14 cellular contexts compared by ENCODE assay signal in the genomic region with DNA sequence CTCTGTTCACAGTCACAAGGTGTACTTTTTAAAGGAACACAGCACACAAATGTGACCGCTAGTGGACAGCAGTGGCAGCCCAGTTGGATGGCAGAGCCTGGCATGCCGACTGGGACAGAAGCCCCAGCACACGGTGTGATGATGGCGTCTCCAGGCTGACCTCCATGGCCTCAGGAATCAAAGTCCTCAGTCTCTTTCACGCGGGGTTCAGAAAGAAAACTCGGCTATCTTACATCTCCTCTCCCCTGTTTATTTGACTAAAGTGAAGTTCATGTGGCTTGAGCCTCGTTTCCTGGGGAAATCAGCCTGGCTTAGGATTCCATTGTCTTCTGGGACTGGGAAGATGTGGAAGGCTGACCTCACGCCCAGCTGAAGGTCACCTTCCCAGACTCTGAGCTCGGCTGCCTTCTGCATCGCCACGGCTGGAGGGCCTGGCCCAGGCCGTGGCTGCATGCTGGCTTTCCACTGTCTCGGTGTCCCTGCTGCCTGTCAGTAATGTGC. TPM values are rescaled to one million over a fixed set of nuclear protein-coding genes. Genes with fewer than 3 reads are reported as not detected.
DNase-seq lines count a peak whose midpoint lies in the region; ATAC-seq, FAIRE-seq and TF ChIP-seq lines count a peak whose summit lies in the region.
"Had no signal": no experiment of that assay in that cellular context is flagged by ENCODE, and none has a peak within 500 bp of the region (broad histone marks: within the 10 kb centered on the region; RNA-seq: fewer than 3 reads in every experiment).

No MANE protein-coding gene starts in this region.

- H3K27ac ChIP-seq in endothelial cell of umbilical vein (ENCODE audit: insufficient read depth, low read depth, low read length) (peak overlapping the region; percentile 90), substantia nigra (ENCODE audit: low read depth, low read length, poor library complexity, severe bottlenecking) (peak overlapping the region; percentile 78)

- no peak overlapping the region for H2AFZ ChIP-seq in endothelial cell of umbilical vein (ENCODE audit: low read depth, low read length)

- in situ Hi-C loops in SK-MEL-5 (cut with HindIII; ENCODE audit: low pct_unique_long_range_greater_than_20kb, low sequenced_read_pairs), result no loop called here

- dilution Hi-C loops in endothelial cell of umbilical vein (cut with MboI; ENCODE audit: extremely low pct_ligation_motif_present, low sequenced_read_pairs), result no loop called here

- H4K20me1 ChIP-seq in endothelial cell of umbilical vein (replicated peaks; ENCODE audit: control insufficient read depth, extremely low read depth, insufficient read depth, low read length), result no peaks in the 10 kb centered on the region

- H3K9ac ChIP-seq in endothelial cell of umbilical vein (replicated peaks; ENCODE audit: extremely low read depth, insufficient read depth, low read length), result peak overlapping the region; percentile 60

- no peaks in the 10 kb centered on the region for H3K9me3 ChIP-seq in endothelial cell of umbilical vein (replicated peaks; ENCODE audit: control insufficient read depth, insufficient read depth, low read length)

- intact Hi-C loops in endothelial cell of umbilical vein (cut with micrococcal nuclease), result loop anchor here (1.0 to 2.0 kb wide), 4 partner anchors 12 to 71 kb away; partner anchors contain the start of gene ASAP2

- no peaks in the 10 kb centered on the region for H3K27me3 ChIP-seq in endothelial cell of umbilical vein (ENCODE audit: control insufficient read depth in 2 of 2, insufficient read depth in 2 of 2, low read length in 2 of 2)

- no peak for ATAC-seq in GM21717 (IDR thresholded peaks at IDR 0.05; ENCODE audit: unreplicated experiment)

- POLR2A ChIA-PET in endothelial cell of umbilical vein (lab: Charles Lee), result interaction anchor here (0.6 to 1.6 kb wide), 5 partner anchors 22 to 318 kb away, joined by 3 to 5 read pairs (median 4); no protein-coding TSS in a partner anchor

- H3K9me1 ChIP-seq in endothelial cell of umbilical vein (replicated peaks; ENCODE audit: control insufficient read depth, extremely low read depth, insufficient read depth, low read length), result no peaks in the 10 kb centered on the region

- H3K36me3 ChIP-seq in endothelial cell of umbilical vein (ENCODE audit: control insufficient read depth in 2 of 2, extremely low read depth in 1 of 2, insufficient read depth in 2 of 2, low read length in 2 of 2), result no peaks in the 10 kb centered on the region

- peak; percentile 96 for FAIRE-seq in endothelial cell of umbilical vein (lab: Jason Lieb, UNC)
- FAIRE-seq: GM12878, keratinocyte, urothelium cell line had no signal

- CTCF ChIA-PET in endothelial cell of umbilical vein (lab: Charles Lee), result interaction anchor here (0.7 to 1.7 kb wide), 12 partner anchors 11 to 87 kb away, joined by 3 to 12 read pairs (median 4); partner anchors contain the start of gene ASAP2

- H3K79me2 ChIP-seq in endothelial cell of umbilical vein (ENCODE audit: control insufficient read depth, insufficient read depth, low read length), result peaks cover 92% of the 10 kb centered on the region

- peak overlapping the region; percentile 36 for H3K4me2 ChIP-seq in endothelial cell of umbilical vein (ENCODE audit: insufficient read depth, low read length)

- peak; percentile 14 for DNase-seq in SK-MEL-5 (ENCODE audit: low read depth, low spot score)
- peak; percentile 95 for DNase-seq in endothelial cell of umbilical vein (ENCODE audit: low read depth, low spot score)
- DNase-seq in lung microvascular endothelial cell (ENCODE audit: low read depth in 2 of 2), result peak; percentile 36 to 97
- peak in 12 of 49 donors; percentile 11 to 52 (median 40) for DNase-seq in substantia nigra (lab: John Stamatoyannopoulos, UW)
- DNase-seq in SK-N-DZ (ENCODE audit: low spot score), result no peak
- DNase-seq in activated CD4-positive, alpha-beta T cell treated with anti-CD3 and anti-CD28 coated beads for 4 hours, result no peak
- no peak for DNase-seq in mucosa of gallbladder (ENCODE audit: low spot score)
- DNase-seq: effector CD4-positive, alpha-beta T cell; Karpas-422; NCI-H69 had no signal

- no TSS peak for BruUV-seq in endothelial cell of umbilical vein (replicated peaks; lab: Mats Ljungman, UMichigan)

- peaks cover 68% of the 10 kb centered on the region for H3K4me1 ChIP-seq in endothelial cell of umbilical vein (ENCODE audit: control insufficient read depth, extremely low read depth, insufficient read depth, low read length)

- no peak for TF ChIP-seq CTCF in endothelial cell of umbilical vein (IDR thresholded peaks at IDR 0.05; ENCODE audit: extremely low read depth in 1 of 2, insufficient read depth in 1 of 2, low read depth in 1 of 2, low read length in 2 of 2)

- H3K4me3 ChIP-seq in endothelial cell of umbilical vein (replicated peaks in 1 of 3; ENCODE audit: insufficient read depth in 1 of 3, low read depth in 1 of 3, low read length in 3 of 3), result no peak overlapping the region
- H3K4me3 ChIP-seq: GM12878 had no signal

- no peak for TF ChIP-seq POLR2A in endothelial cell of umbilical vein (IDR thresholded peaks at IDR 0.05; ENCODE audit: low read depth, low read length)

TF ChIP-seq in endothelial cell of umbilical vein, 7 proteins besides CTCF, POLR2A, EP300 and RAD21:
- TF ChIP-seq MYC (IDR thresholded peaks at IDR 0.05; ENCODE audit: low read depth, low read length) (no peak), MAX (IDR thresholded peaks at IDR 0.05; ENCODE audit: insufficient read depth, insufficient read length) (no peak), POLR2AphosphoS5 (IDR thresholded peaks at IDR 0.05; ENCODE audit: insufficient read depth, low read depth, low read length) (peak; percentile 64), EZH2 (IDR thresholded peaks at IDR 0.05; ENCODE audit: borderline replicate concordance, low read depth, low read length, severe bottlenecking) (no peak), FOS (IDR thresholded peaks at IDR 0.05; ENCODE audit: borderline replicate concordance, insufficient read depth, low read length) (no peak), GATA2 (IDR thresholded peaks at IDR 0.05; ENCODE audit: insufficient read depth, insufficient read length, low read depth, low read length) (peak; percentile 80), JUN (IDR thresholded peaks at IDR 0.05; ENCODE audit: borderline replicate concordance, insufficient read depth, insufficient read length, low read depth) (peak; percentile 35)

RNA-seq across cellular contexts. Expression of gene ASAP2, which starts 56.1 kb away (rescaled TPM):
- 16.1 and 17.6 TPM in 2 replicates for total RNA-seq in SK-MEL-5 (2014; rRNA removed; shearing (Covaris generic))
- 18.8 and 26.4 TPM in 2 replicates for polyA plus RNA-seq in SK-MEL-5 (2015; cell fraction: cytosol; rRNA removed)
- polyA plus RNA-seq in SK-MEL-5 (2015; cell fraction: nucleus; rRNA removed), result 36.2 and 40.4 TPM in 2 replicates
- total RNA-seq in endothelial cell of umbilical vein (75.8 and 79.2 TPM in 2 replicates), lung microvascular endothelial cell (26.2 and 28.8 TPM in 2 replicates), mucosa of gallbladder (44.3 TPM)
- 26.4 and 31.1 TPM in 2 replicates for polyA plus RNA-seq in endothelial cell of umbilical vein
- polyA plus RNA-seq in endothelial cell of umbilical vein (2011; cell fraction: cytosol; rRNA removed), result 31.6 and 32.0 TPM in 2 replicates
- 85.8 and 94.0 TPM in 2 replicates for polyA plus RNA-seq in endothelial cell of umbilical vein (2011; cell fraction: nucleus; rRNA removed)
- 39.1 and 42.5 TPM in 2 replicates for polyA plus RNA-seq in endothelial cell of umbilical vein (2012)
- polyA minus RNA-seq in endothelial cell of umbilical vein, result 66.1 and 67.7 TPM in 2 replicates
- 7.3 TPM for polyA minus RNA-seq in endothelial cell of umbilical vein (2011; cell fraction: cytosol; rRNA and poly(A)+ RNA removed)
- polyA minus RNA-seq in endothelial cell of umbilical vein (2011; cell fraction: nucleus; rRNA and poly(A)+ RNA removed), result 92.1 and 117 TPM in 2 replicates
- 14.1 and 14.7 TPM in 2 replicates for polyA plus RNA-seq in SK-N-DZ (2014; cell fraction: cytosol; rRNA removed)
- 24.9 and 39.7 TPM in 2 replicates for polyA plus RNA-seq in SK-N-DZ (2014; cell fraction: nucleus; rRNA removed)

Comparison
In these comparisons a context has a peak if more than half of its experiments do, and no peak if none do; other contexts are left out.
1. DNase-seq: peak in SK-MEL-5 (single experiment), endothelial cell of umbilical vein (single experiment) and lung microvascular endothelial cell (2 of 2); none in SK-N-DZ (single experiment), activated CD4-positive, alpha-beta T cell treated with anti-CD3 and anti-CD28 coated beads for 4 hours (0 of 2) and mucosa of gallbladder (single experiment).